In the genomic region with DNA sequence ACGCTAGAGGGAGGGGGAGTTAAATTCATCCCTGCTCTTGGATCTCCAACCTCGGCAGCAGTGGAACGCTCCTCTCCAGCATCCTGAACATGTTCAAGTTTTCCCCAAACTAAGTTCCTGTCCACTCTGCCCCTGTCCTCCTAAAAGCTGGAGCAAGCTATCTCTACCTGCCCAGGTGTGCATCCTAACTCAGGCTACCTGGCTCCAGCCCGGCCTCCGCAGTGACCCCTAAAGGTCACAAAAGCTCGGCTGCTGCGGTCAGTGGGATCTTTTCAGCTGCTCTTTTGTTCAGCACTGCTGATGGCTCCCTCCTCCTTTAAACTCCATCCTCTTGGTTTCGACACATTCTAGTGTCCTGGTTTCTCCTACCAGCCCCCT, we compare ENCODE assay signal across 8 cellular contexts. TPM values are rescaled to one million over a fixed set of nuclear protein-coding genes. Genes with fewer than 3 reads are reported as not detected.
DNase-seq lines count a peak whose midpoint lies in the region; ATAC-seq, FAIRE-seq and TF ChIP-seq lines count a peak whose summit lies in the region.

No MANE protein-coding gene starts in this region.

- CTCF ChIA-PET in AG04449 (lab: Yijun Ruan, JAX) = interaction anchor here (0.8 to 1.5 kb wide), 4 partner anchors 9 to 38 kb away, joined by 3 to 4 read pairs (median 3); no protein-coding TSS in a partner anchor
- CTCF ChIA-PET in GM12878 (lab: Yijun Ruan, JAX) = interaction anchor here (1.0 to 2.0 kb wide), 4 partner anchors 8 to 72 kb away, joined by 4 to 6 read pairs (median 5); no protein-coding TSS in a partner anchor

- DNase-seq in AG04449 (ENCODE audit: low read depth, low spot score) (no peak), HL-60 (ENCODE audit: low read depth in 1 of 2, low spot score in 1 of 2) (no peak), GM12878 (ENCODE audit: low read depth, low spot score) (no peak), mesendoderm (peak; percentile 74), SIG-M5 (lab: John Stamatoyannopoulos, UW) (no peak)

- no peak for TF ChIP-seq RAD21 in GM12878 (IDR thresholded peaks at IDR 0.05; ENCODE audit: insufficient read depth, low read depth, low read length)

- no TSS peak for BruUV-seq in GM12878 (replicated peaks; lab: Mats Ljungman, UMichigan)

- H4K20me1 ChIP-seq in GM12878 (ENCODE audit: control insufficient read depth, insufficient read depth) = no peaks in the 10 kb centered on the region

- H3K36me3 ChIP-seq in GM12878 (ENCODE audit: control insufficient read depth in 2 of 2, insufficient read depth in 2 of 2, low read length in 1 of 2) (no peaks in the 10 kb centered on the region; a peak in 1 of 4 replicates), mesendoderm (ENCODE audit: control insufficient read depth, insufficient read depth, low read length) (no peaks in the 10 kb centered on the region)

- H3K4me1 ChIP-seq in GM12878 (ENCODE audit: control insufficient read depth, insufficient read depth, low read length) (peaks cover 24% of the 10 kb centered on the region), mesendoderm (ENCODE audit: control insufficient read depth, low read depth, low read length) (peaks cover 14% of the 10 kb centered on the region)

- no peak overlapping the region for H2AFZ ChIP-seq in GM12878 (ENCODE audit: control insufficient read depth, low read depth, low read length)

- POLR2A ChIA-PET in AG04449 (lab: Yijun Ruan, JAX) = no interaction called here
- POLR2A ChIA-PET in GM12878 (lab: Charles Lee) = interaction anchor here (0.6 to 0.8 kb wide), 2 partner anchors 11 to 22 kb away, joined by 3 to 4 read pairs; no protein-coding TSS in a partner anchor

- 65% methylated on average over 8 of the region's 8 CpGs for WGBS in GM12878 (ENCODE audit: insufficient coverage, insufficient replicate concordance, low lambda C conversion rate, missing lambda C conversion rate)
- no CpG with 5 or more reads among the region's 8 CpGs for whole genome bisulfite sequencing in mesendoderm (ENCODE audit: extremely low coverage, insufficient coverage, low lambda C conversion rate)

- ATAC-seq in GM12878 (no peak), HG02759 (IDR thresholded peaks at IDR 0.05; ENCODE audit: unreplicated experiment) (no peak), HG02885 (IDR thresholded peaks at IDR 0.05; ENCODE audit: poor library complexity, unreplicated experiment) (no peak), HG02642 (IDR thresholded peaks at IDR 0.05; ENCODE audit: poor library complexity, unreplicated experiment) (no peak)

- H2BK5ac ChIP-seq in mesendoderm (ENCODE audit: low read length) = no peak overlapping the region

- H3K4ac ChIP-seq in mesendoderm (ENCODE audit: low read depth, low read length) = no peak overlapping the region

- no peak for TF ChIP-seq POLR2A in GM12878 (IDR thresholded peaks at IDR 0.05; ENCODE audit: low read depth, low read length)

- in situ Hi-C loops in GM12878 (cut with MboI) = no loop called here

- intact Hi-C loops in GM12878 (cut with micrococcal nuclease; ENCODE audit: unreplicated experiment) = no loop called here

- no peak for FAIRE-seq in GM12878 (lab: Jason Lieb, UNC)

- peak overlapping the region; percentile 92 for H3K56ac ChIP-seq in mesendoderm (ENCODE audit: low read length)

- TF ChIP-seq EP300 in GM12878 (IDR thresholded peaks at IDR 0.05; ENCODE audit: borderline replicate concordance in 1 of 2, control insufficient read depth in 1 of 2, low read depth in 2 of 2, low read length in 2 of 2) = no peak

- H3K79me2 ChIP-seq in GM12878 (ENCODE audit: control insufficient read depth, insufficient read depth, low read length) = peaks cover 78% of the 10 kb centered on the region
- peaks cover 57% of the 10 kb centered on the region for H3K79me2 ChIP-seq in mesendoderm (ENCODE audit: control insufficient read depth, insufficient read depth, low read length)

- no peak overlapping the region for H2AK5ac ChIP-seq in mesendoderm (ENCODE audit: low read length)

- H3K79me1 ChIP-seq in mesendoderm (ENCODE audit: low read length) = peaks cover 40% of the 10 kb centered on the region

- peak overlapping the region; percentile 87 for H3K4me2 ChIP-seq in GM12878 (ENCODE audit: control insufficient read depth, insufficient read depth)
- peak overlapping the region; percentile 99 for H3K4me2 ChIP-seq in mesendoderm (ENCODE audit: low read length)

- H3K23ac ChIP-seq in mesendoderm (ENCODE audit: low read length) = no peak overlapping the region

- SMC1A ChIA-PET in GM12878 (lab: Charles Lee; ENCODE audit: uncharacterized antibody, unreplicated experiment) = interaction anchor here (1.3 to 3.3 kb wide), 2 partner anchors 8 to 73 kb away, joined by 4 to 21 read pairs; no protein-coding TSS in a partner anchor

- no peak overlapping the region for H3K27ac ChIP-seq in HL-60 (replicated peaks)
- H3K27ac ChIP-seq in GM12878 (ENCODE audit: control insufficient read depth, insufficient read depth) = peak overlapping the region; percentile 13
- H3K27ac ChIP-seq in mesendoderm (ENCODE audit: low read depth, low read length) = no peak overlapping the region

- H3K27me3 ChIP-seq in HL-60 (ENCODE audit: insufficient read depth, poor library complexity, severe bottlenecking) (no peaks in the 10 kb centered on the region), GM12878 (replicated peaks in 1 of 2; ENCODE audit: control insufficient read depth in 2 of 2, insufficient read depth in 2 of 2, low read length in 1 of 2) (no peaks in the 10 kb centered on the region), mesendoderm (ENCODE audit: insufficient read depth, low read length, poor library complexity) (no peaks in the 10 kb centered on the region)

- H3K4me3 ChIP-seq in AG04449 (ENCODE audit: low read depth, low read length) (peak overlapping the region; percentile 73), HL-60 (replicated peaks; ENCODE audit: insufficient read depth, low read length) (peak overlapping the region; percentile 91), GM12878 (peak overlapping the region; percentile 68), mesendoderm (ENCODE audit: low read length) (peak overlapping the region; percentile 91)

- no peak overlapping the region for H2BK120ac ChIP-seq in mesendoderm (ENCODE audit: low read depth, low read length)

- no peak overlapping the region for H4K5ac ChIP-seq in mesendoderm (ENCODE audit: low read length)

- no peak overlapping the region for H4K8ac ChIP-seq in mesendoderm (ENCODE audit: low read depth, low read length)

- H3K9me3 ChIP-seq in GM12878 (replicated peaks; ENCODE audit: control insufficient read depth, insufficient read depth, low read length) = no peaks in the 10 kb centered on the region

- TF ChIP-seq CTCF in AG04449 (IDR thresholded peaks at IDR 0.05; ENCODE audit: insufficient read depth, low read length, missing control alignments) (no peak), HL-60 (IDR thresholded peaks at IDR 0.05; ENCODE audit: insufficient read depth, low read length) (no peak), GM12878 (IDR thresholded peaks at IDR 0.05 in 2 of 3, conservative IDR thresholded peaks at IDR 0.05 in 1 of 3; ENCODE audit: control insufficient read depth in 2 of 3, extremely low read depth in 1 of 3, insufficient read depth in 1 of 3, low read depth in 3 of 3, low read length in 3 of 3) (no peak)

- H2BK15ac ChIP-seq in mesendoderm (replicated peaks; ENCODE audit: low read depth) = no peak overlapping the region

- RAD21 ChIA-PET in GM12878 (lab: Charles Lee; ENCODE audit: unreplicated experiment) = interaction anchor here (0.6 to 1.6 kb wide), 2 partner anchors 73 to 825 kb away, joined by 3 to 5 read pairs; no protein-coding TSS in a partner anchor

- H3K9ac ChIP-seq in GM12878 (ENCODE audit: control insufficient read depth, insufficient read depth, low read length) (peak overlapping the region; percentile 75), mesendoderm (ENCODE audit: low read length) (peak overlapping the region; percentile 87)

- H3K18ac ChIP-seq in mesendoderm (ENCODE audit: low read length) = no peak overlapping the region

RNA-seq across cellular contexts. Expression of a gene that starts 1.4 kb away (rescaled TPM):
- 60.4 and 60.5 TPM in 2 replicates for total RNA-seq in GM12878 (2013; cell fraction: nucleolus; rRNA removed)
- 12.3 and 13.6 TPM in 2 replicates for total RNA-seq in GM12878 (2014; rRNA removed)
- 8.6 and 11.0 TPM in 2 replicates for total RNA-seq in GM12878 (2014; rRNA removed; fragmentation: Illumina TruSeq; extraction: Trizol)
- total RNA-seq in GM12878 (2021) = 10.6 and 23.6 TPM in 2 replicates
- 10.5 TPM for polyA plus RNA-seq in GM12878 (2011; ENCODE audit: low read depth)
- 7.7 and 9.9 TPM in 2 replicates for polyA plus RNA-seq in GM12878 (2011; rRNA removed)
- 6.8 and 7.3 TPM in 2 replicates for polyA plus RNA-seq in GM12878 (2011; cell fraction: cytosol; rRNA removed)
- polyA plus RNA-seq in GM12878 (2011; cell fraction: nucleus; rRNA removed) = 17.9 and 28.0 TPM in 2 replicates
- 8.3 and 9.6 TPM in 2 replicates for polyA plus RNA-seq in GM12878 (2012)
- 13.7 and 14.7 TPM in 2 replicates for polyA plus RNA-seq in GM12878 (2014; fragmentation: Illumina TruSeq; extraction: Trizol)
- polyA plus RNA-seq in GM12878 (2014; fragmentation: Nextera tagmentation; extraction: Ambion mirVana) = 1 to 10 TPM; 2.5 to 3.0 TPM
- 15.7 and 18.6 TPM in 2 replicates for polyA plus RNA-seq in GM12878 (2014; rRNA removed)
- 1 to 10 TPM; 6.1 to 6.2 TPM for polyA plus RNA-seq in GM12878 (2016; fragmentation: Nextera tagmentation; extraction: Ambion mirVana)
- 7.8 and 8.9 TPM in 2 replicates for polyA minus RNA-seq in GM12878 (2011; rRNA and poly(A)+ RNA removed)
- 2.4 TPM in 2 replicates for polyA minus RNA-seq in GM12878 (2011; cell fraction: cytosol; rRNA and poly(A)+ RNA removed)
- 5.7 and 15.1 TPM in 2 replicates for polyA minus RNA-seq in GM12878 (2011; cell fraction: nucleus; rRNA and poly(A)+ RNA removed)
- polyA plus RNA-seq in mesendoderm (2013, experiment 1 of 2) = 12.4 TPM
- polyA plus RNA-seq in mesendoderm (2013, experiment 2 of 2) = 12.0 TPM

RNA-seq across cellular contexts. Expression of a gene that starts 35.9 kb away (rescaled TPM):
- 0.21 TPM in 1 of 2 replicates, not detected in the other for total RNA-seq in GM12878 (2013; cell fraction: nucleolus; rRNA removed)
- total RNA-seq in GM12878 (2014; rRNA removed) (1.1 and 1.9 TPM in 2 replicates), GM12878 (2014; rRNA removed; fragmentation: Illumina TruSeq; extraction: Trizol) (0.94 and 1.0 TPM in 2 replicates), GM12878 (2021) (1.2 and 1.6 TPM in 2 replicates)
- 0.72 TPM for polyA plus RNA-seq in GM12878 (2011; ENCODE audit: low read depth)
- polyA plus RNA-seq in GM12878 (2011; rRNA removed) (0.04 and 0.05 TPM in 2 replicates), GM12878 (2014; fragmentation: Illumina TruSeq; extraction: Trizol) (0.90 and 1.1 TPM in 2 replicates), GM12878 (2014; fragmentation: Nextera tagmentation; extraction: Ambion mirVana) (under 1 TPM; 0.10 to 0.13 TPM), GM12878 (2014; rRNA removed) (0.63 and 1.4 TPM in 2 replicates), GM12878 (2016; fragmentation: Nextera tagmentation; extraction: Ambion mirVana) (1 to 10 TPM in 1 of 2 experiments, under 1 TPM in 1; 0.80 to 1.1 TPM)
- polyA plus RNA-seq in GM12878 (2011; cell fraction: cytosol; rRNA removed) = 0.09 and 0.10 TPM in 2 replicates
- polyA plus RNA-seq in GM12878 (2011; cell fraction: nucleus; rRNA removed) = 0.18 and 0.19 TPM in 2 replicates
- polyA plus RNA-seq in GM12878 (2012) = 1.0 and 1.2 TPM in 2 replicates
- polyA minus RNA-seq in GM12878 (2011; rRNA and poly(A)+ RNA removed) = not detected in 2 replicates
- not detected in 2 replicates for polyA minus RNA-seq in GM12878 (2011; cell fraction: cytosol; rRNA and poly(A)+ RNA removed)
- 0.96 TPM in 1 of 2 replicates, not detected in the other for polyA minus RNA-seq in GM12878 (2011; cell fraction: nucleus; rRNA and poly(A)+ RNA removed)
- polyA plus RNA-seq in mesendoderm (2013, experiment 1 of 2) = 0.93 TPM
- 1.2 TPM for polyA plus RNA-seq in mesendoderm (2013, experiment 2 of 2)
